ENCODE assay signal across 22 cellular contexts in the genomic region with DNA sequence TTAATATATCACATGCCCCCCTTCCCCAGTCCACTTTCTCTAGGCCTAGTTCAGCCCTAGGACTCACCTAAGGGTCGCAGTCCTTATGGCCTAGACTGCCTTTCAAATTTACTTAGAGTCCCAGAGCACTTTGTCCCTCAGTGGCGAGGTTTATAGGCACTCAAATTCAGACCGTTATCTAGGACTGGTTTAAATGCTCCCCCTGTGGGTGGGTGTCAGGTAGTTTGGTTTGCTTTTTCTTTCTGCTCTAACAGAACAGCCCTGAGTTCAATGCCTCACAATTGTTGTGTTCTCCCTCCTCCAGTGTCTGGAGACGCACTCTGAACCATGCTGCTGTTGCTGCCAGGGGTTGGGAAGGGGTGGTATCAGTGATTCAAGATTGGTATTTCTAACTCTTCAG.
"Had no signal": no experiment of that assay in that cellular context is flagged by ENCODE, and none has a peak within 500 bp of the region (broad histone marks: within the 10 kb centered on the region; RNA-seq: fewer than 3 reads in every experiment).

No MANE protein-coding gene starts in this region.

- H3K36me3 ChIP-seq: left ventricle myocardium inferior, prostate gland, right lobe of liver, tibial nerve, upper lobe of right lung, vagina had no signal

- H3K4me2 ChIP-seq: hepatocyte had no signal

- FAIRE-seq: colon, keratinocyte had no signal

- H3K4me1 ChIP-seq: left ventricle myocardium inferior, parathyroid adenoma, prostate gland, right lobe of liver, testis, tibial nerve, upper lobe of right lung, vagina had no signal

- H3K27ac ChIP-seq: hepatocyte, left ventricle myocardium inferior, parathyroid adenoma, prostate gland, right lobe of liver, testis, tibial nerve, upper lobe of right lung, vagina had no signal

- DNase-seq: effector memory CD8-positive, alpha-beta T cell; foreskin melanocyte; head of caudate nucleus; left cardiac atrium; left ventricle myocardium inferior; mesenchymal stem cell; naive B cell; retina; right lobe of liver; stimulated activated CD4-positive, alpha-beta T cell treated with anti-CD3 and anti-CD28 coated beads, Interleukin-4, amount 100 ng/mL, for 24 hours; stimulated activated naive CD8-positive, alpha-beta T cell treated with anti-CD3 and anti-CD28 coated beads, Interleukin-15, amount 100 ng/mL, for 72 hours; testis; upper lobe of right lung had no signal

- H3K4me3 ChIP-seq: hepatocyte, left ventricle myocardium inferior, lung, prostate gland, right lobe of liver, testis, tibial nerve, upper lobe of right lung, vagina had no signal

- H3K27me3 ChIP-seq: hepatocyte, right lobe of liver, testis, tibial nerve, upper lobe of right lung, vagina had no signal

- H3K9me3 ChIP-seq: prostate gland, testis, upper lobe of right lung, vagina had no signal

- ATAC-seq: effector memory CD8-positive, alpha-beta T cell; left cardiac atrium; right lobe of liver; stimulated activated memory B cell treated with anti-CD40 and anti-IgM and Interleukin-4, amounts not matched to agents 10 μg/mL and 1 μg/mL and 100 μg/mL, for 72 hours; stimulated activated naive CD8-positive, alpha-beta T cell treated with anti-CD3 and anti-CD28 coated beads, Interleukin-15, amount 100 ng/mL, for 72 hours; upper lobe of right lung had no signal

- H3K79me2 ChIP-seq: hepatocyte, parathyroid adenoma had no signal

- H3K9ac ChIP-seq: parathyroid adenoma had no signal

- H2AFZ ChIP-seq: hepatocyte, parathyroid adenoma had no signal
